ENCODE assay signal across 14 cellular contexts in genomic region chr6:32583527-32583898, GRCh38. TPM values are rescaled to one million over a fixed set of nuclear protein-coding genes. Genes with fewer than 3 reads are reported as not detected.
DNase-seq lines count a peak whose midpoint lies in the region; ATAC-seq lines count a peak whose summit lies in the region.
"Had no signal": no experiment of that assay in that cellular context is flagged by ENCODE, and none has a peak within 500 bp of the region (broad histone marks: within the 10 kb centered on the region; RNA-seq: fewer than 3 reads in every experiment).

No MANE protein-coding gene starts in this region.

- ATAC-seq in left colon (peak; percentile 18), HG03469 (IDR thresholded peaks at IDR 0.05; ENCODE audit: unreplicated experiment) (no peak)

- H3K36me3 ChIP-seq in subcutaneous abdominal adipose tissue (ENCODE audit: control insufficient read depth in 5 of 5, insufficient read depth in 5 of 5, low read length in 5 of 5): peaks cover 0 to 23% (median 9%) of the 10 kb centered on the region in 5 donors

- H3K4me3 Mint-ChIP-seq in activated naive CD8-positive, alpha-beta T cell: peak overlapping the region; percentile 83
- no peak overlapping the region for H3K4me3 Mint-ChIP-seq in activated naive CD8-positive, alpha-beta T cell treated with anti-CD3 and anti-CD28 coated beads for 36 hours
- H3K4me3 Mint-ChIP-seq in activated T-helper 2 cell treated with anti-CD3 and anti-CD28 coated beads, Interferon-gamma antibody, Interleukin-2, Interleukin-4, amounts not matched to agents 10 μg/mL and 5 μg/mL and 100 μg/mL, durations not matched to agents 14 hours and 24 hours and 36 hours (ENCODE audit: low read depth): peak overlapping the region; percentile 89

- peaks cover 0 to 11% (median 0%) of the 10 kb centered on the region in 5 donors for H3K4me1 ChIP-seq in subcutaneous abdominal adipose tissue (ENCODE audit: control insufficient read depth in 5 of 5, insufficient read depth in 5 of 5, low read length in 5 of 5)

- H3K9me3 ChIP-seq in subcutaneous abdominal adipose tissue (ENCODE audit: control insufficient read depth in 5 of 5, low read length in 5 of 5): peaks cover 0 to 3% (median 0%) of the 10 kb centered on the region in 5 donors

- H3K27ac ChIP-seq in subcutaneous abdominal adipose tissue (ENCODE audit: low read depth, low read length): no peak overlapping the region
- H3K27ac ChIP-seq: coronary artery had no signal

- peaks cover 5% of the 10 kb centered on the region for H3K27me3 Mint-ChIP-seq in activated naive CD8-positive, alpha-beta T cell
- peaks cover 8% of the 10 kb centered on the region for H3K27me3 Mint-ChIP-seq in activated naive CD8-positive, alpha-beta T cell treated with anti-CD3 and anti-CD28 coated beads for 36 hours
- peaks cover 17% of the 10 kb centered on the region for H3K27me3 Mint-ChIP-seq in activated T-helper 2 cell treated with anti-CD3 and anti-CD28 coated beads, Interferon-gamma antibody, Interleukin-2, Interleukin-4, amounts not matched to agents 10 μg/mL and 5 μg/mL and 100 μg/mL, durations not matched to agents 14 hours and 24 hours and 36 hours (ENCODE audit: low read depth)

- H3K36me3 Mint-ChIP-seq in activated naive CD8-positive, alpha-beta T cell: no peaks in the 10 kb centered on the region
- H3K36me3 Mint-ChIP-seq in activated naive CD8-positive, alpha-beta T cell treated with anti-CD3 and anti-CD28 coated beads for 36 hours: no peaks in the 10 kb centered on the region
- peaks cover 30% of the 10 kb centered on the region for H3K36me3 Mint-ChIP-seq in activated T-helper 2 cell treated with anti-CD3 and anti-CD28 coated beads, Interferon-gamma antibody, Interleukin-2, Interleukin-4, amounts not matched to agents 10 μg/mL and 5 μg/mL and 100 μg/mL, durations not matched to agents 14 hours and 24 hours and 36 hours (ENCODE audit: low read depth)

- H3K4me3 ChIP-seq in subcutaneous abdominal adipose tissue (ENCODE audit: low read depth in 1 of 5, low read length in 5 of 5): peak overlapping the region in 3 of 5 donors; percentile 44 to 56 (median 49)
- H3K4me3 ChIP-seq: coronary artery had no signal

- H3K27me3 ChIP-seq in subcutaneous abdominal adipose tissue (ENCODE audit: control insufficient read depth in 5 of 5, insufficient read depth in 4 of 5, low read length in 5 of 5): no peaks in the 10 kb centered on the region

- intact Hi-C loops in activated T-helper 2 cell treated with anti-CD3 and anti-CD28 coated beads, Interferon-gamma antibody, Interleukin-2, Interleukin-4, amounts not matched to agents 10 μg/mL and 5 μg/mL and 100 μg/mL, durations not matched to agents 14 hours and 24 hours and 36 hours (cut with micrococcal nuclease): no loop called here
- intact Hi-C loops in left colon (cut with DNase I, micrococcal nuclease): no loop called here

- H3K4me1 Mint-ChIP-seq in activated naive CD8-positive, alpha-beta T cell (ENCODE audit: low read depth): peaks cover 26% of the 10 kb centered on the region
- H3K4me1 Mint-ChIP-seq in activated naive CD8-positive, alpha-beta T cell treated with anti-CD3 and anti-CD28 coated beads for 36 hours: peaks cover 6% of the 10 kb centered on the region
- peaks cover 34% of the 10 kb centered on the region for H3K4me1 Mint-ChIP-seq in activated T-helper 2 cell treated with anti-CD3 and anti-CD28 coated beads, Interferon-gamma antibody, Interleukin-2, Interleukin-4, amounts not matched to agents 10 μg/mL and 5 μg/mL and 100 μg/mL, durations not matched to agents 14 hours and 24 hours and 36 hours (ENCODE audit: low read depth)

- no peaks in the 10 kb centered on the region for H3K9me3 Mint-ChIP-seq in activated naive CD8-positive, alpha-beta T cell (ENCODE audit: low read depth)
- H3K9me3 Mint-ChIP-seq in activated naive CD8-positive, alpha-beta T cell treated with anti-CD3 and anti-CD28 coated beads for 36 hours: no peaks in the 10 kb centered on the region
- H3K9me3 Mint-ChIP-seq in activated T-helper 2 cell treated with anti-CD3 and anti-CD28 coated beads, Interferon-gamma antibody, Interleukin-2, Interleukin-4, amounts not matched to agents 10 μg/mL and 5 μg/mL and 100 μg/mL, durations not matched to agents 14 hours and 24 hours and 36 hours: no peaks in the 10 kb centered on the region

- H3K27ac Mint-ChIP-seq in activated naive CD8-positive, alpha-beta T cell: peak overlapping the region; percentile 55
- no peak overlapping the region for H3K27ac Mint-ChIP-seq in activated naive CD8-positive, alpha-beta T cell treated with anti-CD3 and anti-CD28 coated beads for 36 hours
- H3K27ac Mint-ChIP-seq in activated T-helper 2 cell treated with anti-CD3 and anti-CD28 coated beads, Interferon-gamma antibody, Interleukin-2, Interleukin-4, amounts not matched to agents 10 μg/mL and 5 μg/mL and 100 μg/mL, durations not matched to agents 14 hours and 24 hours and 36 hours: peak overlapping the region; percentile 74

- DNase-seq in activated naive CD8-positive, alpha-beta T cell treated with anti-CD3 and anti-CD28 coated beads for 36 hours: no peak
- DNase-seq in activated T-helper 2 cell treated with anti-CD3 and anti-CD28 coated beads, Interferon-gamma antibody, Interleukin-2, Interleukin-4, amounts not matched to agents 10 μg/mL and 5 μg/mL and 100 μg/mL, durations not matched to agents 14 hours and 24 hours and 36 hours (ENCODE audit: low spot score): no peak
- DNase-seq in left colon (no peak), NCI-H2029 treated with DMSO at 0.1 percent for 48 hours (lab: John Stamatoyannopoulos, UW) (no peak), NCI-H2029 (lab: John Stamatoyannopoulos, UW) (no peak)
- DNase-seq: GOT3, NCI-H1694, SHP77 had no signal

- H3K9ac ChIP-seq in subcutaneous abdominal adipose tissue (ENCODE audit: low read length in 5 of 5): peak overlapping the region in 1 of 5 donors; percentile 37

RNA-seq across cellular contexts. Expression of gene HLA-DRB1, which starts 6.1 kb away (rescaled TPM):
- total RNA-seq in activated naive CD8-positive, alpha-beta T cell treated with anti-CD3 and anti-CD28 coated beads for 36 hours: 1 to 10 TPM; 4.2 to 5.1 TPM
- total RNA-seq in activated T-helper 2 cell treated with anti-CD3 and anti-CD28 coated beads, Interferon-gamma antibody, Interleukin-2, Interleukin-4, amounts not matched to agents 10 μg/mL and 5 μg/mL and 100 μg/mL, durations not matched to agents 14 hours and 24 hours and 36 hours: 22.9 and 27.2 TPM in 2 replicates
- total RNA-seq in left colon: 100 to 1,000 TPM in 1 of 2 donors, 10 to 100 TPM in 1; 34.7 to 191 TPM
- total RNA-seq: pulmonary artery endothelial cell had no signal

RNA-seq across cellular contexts. Expression of gene HLA-DRB5, which starts 53.4 kb away (rescaled TPM):
- under 1 TPM; 0.28 to 0.52 TPM for total RNA-seq in activated naive CD8-positive, alpha-beta T cell treated with anti-CD3 and anti-CD28 coated beads for 36 hours
- 10.6 and 12.6 TPM in 2 replicates for total RNA-seq in activated T-helper 2 cell treated with anti-CD3 and anti-CD28 coated beads, Interferon-gamma antibody, Interleukin-2, Interleukin-4, amounts not matched to agents 10 μg/mL and 5 μg/mL and 100 μg/mL, durations not matched to agents 14 hours and 24 hours and 36 hours
- 100 to 1,000 TPM in 1 of 2 donors, 10 to 100 TPM in 1; 15.6 to 121 TPM for total RNA-seq in left colon
- total RNA-seq: pulmonary artery endothelial cell had no signal

RNA-seq across cellular contexts. Expression of gene HLA-DQA1, which starts 53.7 kb away (rescaled TPM):
- total RNA-seq in activated naive CD8-positive, alpha-beta T cell treated with anti-CD3 and anti-CD28 coated beads for 36 hours: 1 to 10 TPM; 4.4 to 5.3 TPM
- total RNA-seq in activated T-helper 2 cell treated with anti-CD3 and anti-CD28 coated beads, Interferon-gamma antibody, Interleukin-2, Interleukin-4, amounts not matched to agents 10 μg/mL and 5 μg/mL and 100 μg/mL, durations not matched to agents 14 hours and 24 hours and 36 hours: 5.0 and 6.3 TPM in 2 replicates
- total RNA-seq in left colon: 10 to 100 TPM in 1 of 2 donors, 1 to 10 TPM in 1; 5.1 to 45.0 TPM
- total RNA-seq: LHCN-M2, pulmonary artery endothelial cell had no signal
